10 cellular contexts compared by ENCODE assay signal in genomic region chr12:48970702-48971334, GRCh38. TPM values are rescaled to one million over a fixed set of nuclear protein-coding genes. Genes with fewer than 3 reads are reported as not detected.
A peak's percentile ranks its signal among the peaks of the same experiment; 100 is the strongest.
DNase-seq lines count a peak whose midpoint lies in the region; ATAC-seq, FAIRE-seq and TF ChIP-seq lines count a peak whose summit lies in the region.
"Had no signal": no experiment of that assay in that cellular context is flagged by ENCODE, and none has a peak within 500 bp of the region (broad histone marks: within the 10 kb centered on the region; RNA-seq: fewer than 3 reads in every experiment).

No MANE protein-coding gene starts in this region.

- POLR2A ChIA-PET in HEK293 (lab: Yijun Ruan, JAX) (interaction anchor here (0.6 to 1.5 kb wide), 5 partner anchors 12 to 160 kb away, joined by 3 to 11 read pairs (median 3); partner anchors contain the start of genes ARF3 and TUBA1B), GM12878 (lab: Charles Lee) (interaction anchor here (0.6 to 7.4 kb wide), 4 partner anchors 15 to 293 kb away, joined by 3 to 86 read pairs (median 3); partner anchors contain the start of gene ARF3)
- POLR2A ChIA-PET in naive thymus-derived CD8-positive, alpha-beta T cell (lab: Charles Lee) = interaction anchor here (1.2 to 4.5 kb wide), 2 partner anchors 9 to 57 kb away, joined by 5 to 21 read pairs; no protein-coding TSS in a partner anchor

- H3K27ac Mint-ChIP-seq in naive thymus-derived CD8-positive, alpha-beta T cell = peak overlapping the region in 4 of 10 donors; percentile 8 to 84 (median 50)

- no peaks in the 10 kb centered on the region for H3K79me2 ChIP-seq in GM12878 (ENCODE audit: control insufficient read depth, insufficient read depth, low read length)

- no peaks in the 10 kb centered on the region for H3K9me3 Mint-ChIP-seq in naive thymus-derived CD8-positive, alpha-beta T cell

- TF ChIP-seq POLR2A in GM12878 (IDR thresholded peaks at IDR 0.05; ENCODE audit: low read depth, low read length) = no peak

- SMC1A ChIA-PET in GM12878 (lab: Charles Lee; ENCODE audit: uncharacterized antibody, unreplicated experiment) = interaction anchor here (1.0 to 2.2 kb wide), 2 partner anchors 14 to 36 kb away, joined by 3 to 9 read pairs; no protein-coding TSS in a partner anchor

- peaks cover 19 to 30% of the 10 kb centered on the region in 2 experiments for H3K27me3 ChIP-seq in GM12878 (replicated peaks in 1 of 2; ENCODE audit: control insufficient read depth in 2 of 2, insufficient read depth in 2 of 2, low read length in 1 of 2)

- intact Hi-C loops in GM12878 (cut with micrococcal nuclease; ENCODE audit: unreplicated experiment) = no loop called here

- 47% methylated on average over 10 of the region's 10 CpGs for WGBS in GM12878 (ENCODE audit: insufficient coverage, insufficient replicate concordance, low lambda C conversion rate, missing lambda C conversion rate)

- no peak for TF ChIP-seq RAD21 in GM12878 (IDR thresholded peaks at IDR 0.05; ENCODE audit: insufficient read depth, low read depth, low read length)

- RAD21 ChIA-PET in GM12878 (lab: Charles Lee; ENCODE audit: unreplicated experiment) = interaction anchor here (1.1 to 4.3 kb wide), 4 partner anchors 8 to 18 kb away, joined by 3 to 35 read pairs (median 6); partner anchors contain the start of genes ARF3 and WNT1

- in situ Hi-C loops in GM12878 (cut with MboI) = no loop called here
- in situ Hi-C loops in GM13976 (cut with MboI; ENCODE audit: low sequenced_read_pairs, unreplicated experiment) = no loop called here

- H3K4me2 ChIP-seq in GM12878 (ENCODE audit: control insufficient read depth, insufficient read depth) = peak overlapping the region; percentile 63; the same call in 1 of the 2 replicates

- ATAC-seq in GM12878 (no peak), HG02610 (IDR thresholded peaks at IDR 0.05; ENCODE audit: unreplicated experiment) (no peak)
- no peak for ATAC-seq in naive thymus-derived CD8-positive, alpha-beta T cell

- H2AFZ ChIP-seq in GM12878 (ENCODE audit: control insufficient read depth, low read depth, low read length) = no peak overlapping the region

- H3K36me3 ChIP-seq in HEK293 (ENCODE audit: control insufficient read depth in 2 of 2, insufficient read depth in 1 of 2, low read length in 2 of 2) (no peaks in the 10 kb centered on the region), GM12878 (ENCODE audit: control insufficient read depth in 2 of 2, insufficient read depth in 2 of 2, low read length in 1 of 2) (no peaks in the 10 kb centered on the region)

- no peak for FAIRE-seq in GM12878 (lab: Jason Lieb, UNC)

- peaks cover 14 to 47% (median 41%) of the 10 kb centered on the region in 5 donors for H3K27me3 Mint-ChIP-seq in naive thymus-derived CD8-positive, alpha-beta T cell

- H3K4me1 ChIP-seq in HEK293 (ENCODE audit: control insufficient read depth, insufficient read depth, low read length) (peaks cover 9% of the 10 kb centered on the region), GM12878 (ENCODE audit: control insufficient read depth, insufficient read depth, low read length) (peaks cover 47% of the 10 kb centered on the region)

- H3K36me3 Mint-ChIP-seq in naive thymus-derived CD8-positive, alpha-beta T cell = no peaks in the 10 kb centered on the region

- no peak overlapping the region for H3K9ac ChIP-seq in GM12878 (ENCODE audit: control insufficient read depth, insufficient read depth, low read length)

- peaks cover 16 to 35% (median 30%) of the 10 kb centered on the region in 4 donors for H3K4me1 Mint-ChIP-seq in naive thymus-derived CD8-positive, alpha-beta T cell

- TF ChIP-seq CTCF in C4-2B (conservative IDR thresholded peaks at IDR 0.05) (no peak), HEK293 (tag by site-specific recombination; IDR thresholded peaks at IDR 0.05) (no peak), GM12878 (IDR thresholded peaks at IDR 0.05 in 2 of 3, conservative IDR thresholded peaks at IDR 0.05 in 1 of 3; ENCODE audit: control insufficient read depth in 2 of 3, extremely low read depth in 1 of 3, insufficient read depth in 1 of 3, low read depth in 3 of 3, low read length in 3 of 3) (no peak), GM13976 (IDR thresholded peaks at IDR 0.05; ENCODE audit: borderline replicate concordance, control extremely low read depth, extremely low read depth, insufficient read depth, missing control alignments) (no peak)

- peak overlapping the region; percentile 46 for H3K4me3 ChIP-seq in HEK293 (ENCODE audit: low read depth, low read length)
- H3K4me3 ChIP-seq in GM12878 = peak overlapping the region; percentile 40; the same call in 1 of the 2 replicates

- no peak for DNase-seq in GM12878 (ENCODE audit: low read depth, low spot score)
- no peak for DNase-seq in naive thymus-derived CD8-positive, alpha-beta T cell
- no peak for DNase-seq in GM13976 (ENCODE audit: low spot score)
- no peak for DNase-seq in NK-92 treated with Interleukin-12 subunit alpha and Interleukin-12 subunit beta, amount 100 ng/mL, for 24 hours (lab: John Stamatoyannopoulos, UW)
- DNase-seq in NCI-H1105 (lab: John Stamatoyannopoulos, UW) = no peak
- DNase-seq: NCI-H1436 had no signal

- TF ChIP-seq EP300 in GM12878 (IDR thresholded peaks at IDR 0.05; ENCODE audit: borderline replicate concordance in 1 of 2, control insufficient read depth in 1 of 2, low read depth in 2 of 2, low read length in 2 of 2) = no peak

- H4K20me1 ChIP-seq in GM12878 (ENCODE audit: control insufficient read depth, insufficient read depth) = no peaks in the 10 kb centered on the region

- peak overlapping the region; percentile 64 for H3K27ac ChIP-seq in C4-2B
- no peak overlapping the region; the same call in 1 of the 2 replicates for H3K27ac ChIP-seq in HEK293 (ENCODE audit: extremely low read depth, low read depth, low read length)
- H3K27ac ChIP-seq in GM12878 (ENCODE audit: control insufficient read depth, insufficient read depth) = no peak overlapping the region

- no TSS peak for BruUV-seq in GM12878 (replicated peaks; lab: Mats Ljungman, UMichigan)

- H3K9me3 ChIP-seq in HEK293 (ENCODE audit: control insufficient read depth, insufficient read depth, low read depth, low read length) (no peaks in the 10 kb centered on the region), GM12878 (replicated peaks; ENCODE audit: control insufficient read depth, insufficient read depth, low read length) (no peaks in the 10 kb centered on the region)

- CTCF ChIA-PET in HEK293 (lab: Yijun Ruan, JAX) = interaction anchor here (0.9 to 10.8 kb wide), 7 partner anchors 10 to 118 kb away, joined by 3 to 79 read pairs (median 4); partner anchors contain the start of gene ARF3
- CTCF ChIA-PET in GM12878 (lab: Yijun Ruan, JAX) = interaction anchor here (0.6 to 7.1 kb wide), 9 partner anchors 8 to 155 kb away, joined by 3 to 65 read pairs (median 4); no protein-coding TSS in a partner anchor

- peak overlapping the region; percentile 55 to 81 (median 65) for H3K4me3 Mint-ChIP-seq in naive thymus-derived CD8-positive, alpha-beta T cell

RNA-seq across cellular contexts. Expression of gene WNT10B, which starts 0.7 kb away (rescaled TPM):
- 2.5 and 2.8 TPM in 2 replicates for total RNA-seq in GM12878 (2013; cell fraction: nucleolus; rRNA removed)
- total RNA-seq in GM12878 (2014; rRNA removed) (0.27 and 0.45 TPM in 2 replicates), GM12878 (2014; rRNA removed; fragmentation: Illumina TruSeq; extraction: Trizol) (0.27 and 0.37 TPM in 2 replicates), GM12878 (2021) (0.61 and 0.95 TPM in 2 replicates)
- polyA plus RNA-seq in GM12878 (2011; ENCODE audit: low read depth) = not detected
- polyA plus RNA-seq in GM12878 (2011; rRNA removed) (1.1 and 1.5 TPM in 2 replicates), GM12878 (2014; fragmentation: Illumina TruSeq; extraction: Trizol) (0.16 and 0.22 TPM in 2 replicates), GM12878 (2014; fragmentation: Nextera tagmentation; extraction: Ambion mirVana) (under 1 TPM; 0.09 to 0.10 TPM), GM12878 (2014; rRNA removed) (0.70 and 0.73 TPM in 2 replicates), GM12878 (2016; fragmentation: Nextera tagmentation; extraction: Ambion mirVana) (under 1 TPM; 0.21 to 0.46 TPM)
- polyA plus RNA-seq in GM12878 (2011; cell fraction: cytosol; rRNA removed) = 1.5 and 1.9 TPM in 2 replicates
- polyA plus RNA-seq in GM12878 (2011; cell fraction: nucleus; rRNA removed) = 3.3 and 5.2 TPM in 2 replicates
- 0.10 and 0.19 TPM in 2 replicates for polyA plus RNA-seq in GM12878 (2012)
- 0.66 and 0.98 TPM in 2 replicates for polyA minus RNA-seq in GM12878 (2011; rRNA and poly(A)+ RNA removed)
- polyA minus RNA-seq in GM12878 (2011; cell fraction: cytosol; rRNA and poly(A)+ RNA removed) = 1.3 TPM in 1 of 2 replicates, not detected in the other
- 1.6 and 1.8 TPM in 2 replicates for polyA minus RNA-seq in GM12878 (2011; cell fraction: nucleus; rRNA and poly(A)+ RNA removed)
- total RNA-seq in naive thymus-derived CD8-positive, alpha-beta T cell = 1 to 10 TPM; 3.0 to 3.3 TPM
- under 1 TPM in 1 of 3 donors, not detected in 2; 0.29 TPM for polyA plus RNA-seq in naive thymus-derived CD8-positive, alpha-beta T cell
- polyA plus RNA-seq: aorta had no signal

RNA-seq across cellular contexts. Expression of gene WNT1, which starts 7.3 kb away (rescaled TPM):
- not detected in 2 replicates for total RNA-seq in GM12878 (2013; cell fraction: nucleolus; rRNA removed)
- not detected in 2 replicates for total RNA-seq in GM12878 (2014; rRNA removed)
- total RNA-seq in GM12878 (2014; rRNA removed; fragmentation: Illumina TruSeq; extraction: Trizol) = not detected in 2 replicates
- total RNA-seq in GM12878 (2021) = not detected in 2 replicates
- polyA plus RNA-seq in GM12878 (2011; ENCODE audit: low read depth) = not detected
- not detected in 2 replicates for polyA plus RNA-seq in GM12878 (2011; rRNA removed)
- polyA plus RNA-seq in GM12878 (2011; cell fraction: cytosol; rRNA removed) = 0.13 TPM in 1 of 2 replicates, not detected in the other
- 0.12 and 0.37 TPM in 2 replicates for polyA plus RNA-seq in GM12878 (2011; cell fraction: nucleus; rRNA removed)
- not detected in 2 replicates for polyA plus RNA-seq in GM12878 (2012)
- polyA plus RNA-seq in GM12878 (2014; fragmentation: Illumina TruSeq; extraction: Trizol) = not detected in 2 replicates
- not detected for polyA plus RNA-seq in GM12878 (2014; fragmentation: Nextera tagmentation; extraction: Ambion mirVana)
- polyA plus RNA-seq in GM12878 (2014; rRNA removed) = not detected in 2 replicates
- not detected for polyA plus RNA-seq in GM12878 (2016; fragmentation: Nextera tagmentation; extraction: Ambion mirVana)
- not detected in 2 replicates for polyA minus RNA-seq in GM12878 (2011; rRNA and poly(A)+ RNA removed)
- polyA minus RNA-seq in GM12878 (2011; cell fraction: cytosol; rRNA and poly(A)+ RNA removed) = not detected in 2 replicates
- polyA minus RNA-seq in GM12878 (2011; cell fraction: nucleus; rRNA and poly(A)+ RNA removed) = not detected in 2 replicates
- under 1 TPM; 0.33 to 0.52 TPM for total RNA-seq in naive thymus-derived CD8-positive, alpha-beta T cell
- polyA plus RNA-seq in naive thymus-derived CD8-positive, alpha-beta T cell = 1 to 10 TPM in 1 of 3 donors, under 1 TPM in 2; 0.23 to 1.2 (median 0.49) TPM
- total RNA-seq: aorta had no signal
- polyA plus RNA-seq: aorta had no signal

RNA-seq across cellular contexts. Expression of gene ARF3, which starts 13.5 kb away (rescaled TPM):
- 43.5 and 44.5 TPM in 2 replicates for total RNA-seq in GM12878 (2013; cell fraction: nucleolus; rRNA removed)
- total RNA-seq in GM12878 (2014; rRNA removed) (59.2 and 60.3 TPM in 2 replicates), GM12878 (2014; rRNA removed; fragmentation: Illumina TruSeq; extraction: Trizol) (50.3 and 50.4 TPM in 2 replicates), GM12878 (2021) (163 and 169 TPM in 2 replicates)
- polyA plus RNA-seq in GM12878 (2011; ENCODE audit: low read depth) = 52.8 TPM
- polyA plus RNA-seq in GM12878 (2011; rRNA removed) (222 and 263 TPM in 2 replicates), GM12878 (2014; fragmentation: Illumina TruSeq; extraction: Trizol) (93.4 and 95.4 TPM in 2 replicates), GM12878 (2014; fragmentation: Nextera tagmentation; extraction: Ambion mirVana) (10 to 100 TPM in 1 of 2 experiments, 1 to 10 TPM in 1; 8.7 to 13.2 TPM), GM12878 (2014; rRNA removed) (85.6 and 94.5 TPM in 2 replicates), GM12878 (2016; fragmentation: Nextera tagmentation; extraction: Ambion mirVana) (10 to 100 TPM; 67.2 to 81.5 TPM)
- 280 and 304 TPM in 2 replicates for polyA plus RNA-seq in GM12878 (2011; cell fraction: cytosol; rRNA removed)
- polyA plus RNA-seq in GM12878 (2011; cell fraction: nucleus; rRNA removed) = 114 and 134 TPM in 2 replicates
- polyA plus RNA-seq in GM12878 (2012) = 81.3 and 83.4 TPM in 2 replicates
- 138 and 178 TPM in 2 replicates for polyA minus RNA-seq in GM12878 (2011; rRNA and poly(A)+ RNA removed)
- 35.9 and 43.8 TPM in 2 replicates for polyA minus RNA-seq in GM12878 (2011; cell fraction: cytosol; rRNA and poly(A)+ RNA removed)
- polyA minus RNA-seq in GM12878 (2011; cell fraction: nucleus; rRNA and poly(A)+ RNA removed) = 16.8 and 38.7 TPM in 2 replicates
- 10 to 100 TPM; 55.3 to 57.3 TPM for total RNA-seq in naive thymus-derived CD8-positive, alpha-beta T cell
- 10 to 100 TPM; 19.5 to 24.4 (median 21.8) TPM for polyA plus RNA-seq in naive thymus-derived CD8-positive, alpha-beta T cell

RNA-seq across cellular contexts. Expression of gene DDN, which starts 28.4 kb away (rescaled TPM):
- total RNA-seq in GM12878 (2013; cell fraction: nucleolus; rRNA removed) = 3.6 and 4.6 TPM in 2 replicates
- total RNA-seq in GM12878 (2014; rRNA removed) (9.6 and 11.4 TPM in 2 replicates), GM12878 (2014; rRNA removed; fragmentation: Illumina TruSeq; extraction: Trizol) (5.1 and 5.5 TPM in 2 replicates), GM12878 (2021) (11.5 and 13.4 TPM in 2 replicates)
- polyA plus RNA-seq in GM12878 (2011; ENCODE audit: low read depth) = 1.5 TPM
- polyA plus RNA-seq in GM12878 (2011; rRNA removed) (1.5 and 2.0 TPM in 2 replicates), GM12878 (2014; fragmentation: Illumina TruSeq; extraction: Trizol) (3.0 and 6.1 TPM in 2 replicates), GM12878 (2014; fragmentation: Nextera tagmentation; extraction: Ambion mirVana) (under 1 TPM; 0.10 to 0.22 TPM), GM12878 (2014; rRNA removed) (7.4 and 10.1 TPM in 2 replicates), GM12878 (2016; fragmentation: Nextera tagmentation; extraction: Ambion mirVana) (1 to 10 TPM in 1 of 2 experiments, under 1 TPM in 1; 0.70 to 1.0 TPM)
- polyA plus RNA-seq in GM12878 (2011; cell fraction: cytosol; rRNA removed) = 2.1 and 2.6 TPM in 2 replicates
- polyA plus RNA-seq in GM12878 (2011; cell fraction: nucleus; rRNA removed) = 4.1 and 5.1 TPM in 2 replicates
- polyA plus RNA-seq in GM12878 (2012) = 2.3 and 2.7 TPM in 2 replicates
- polyA minus RNA-seq in GM12878 (2011; rRNA and poly(A)+ RNA removed) = 1.5 and 2.7 TPM in 2 replicates
- 1.3 and 1.5 TPM in 2 replicates for polyA minus RNA-seq in GM12878 (2011; cell fraction: cytosol; rRNA and poly(A)+ RNA removed)
- 1.7 and 2.6 TPM in 2 replicates for polyA minus RNA-seq in GM12878 (2011; cell fraction: nucleus; rRNA and poly(A)+ RNA removed)
- total RNA-seq in naive thymus-derived CD8-positive, alpha-beta T cell = under 1 TPM; 0.14 to 0.18 TPM
- polyA plus RNA-seq in naive thymus-derived CD8-positive, alpha-beta T cell = not detected

RNA-seq across cellular contexts. Expression of gene FKBP11, which starts 45.5 kb away (rescaled TPM):
- total RNA-seq in GM12878 (2013; cell fraction: nucleolus; rRNA removed) = 29.3 and 32.5 TPM in 2 replicates
- total RNA-seq in GM12878 (2014; rRNA removed) = 29.5 and 34.8 TPM in 2 replicates
- total RNA-seq in GM12878 (2014; rRNA removed; fragmentation: Illumina TruSeq; extraction: Trizol) = 40.6 and 43.1 TPM in 2 replicates
- total RNA-seq in GM12878 (2021) = 58.2 and 59.4 TPM in 2 replicates
- 47.4 TPM for polyA plus RNA-seq in GM12878 (2011; ENCODE audit: low read depth)
- polyA plus RNA-seq in GM12878 (2011; rRNA removed) = 16.5 and 25.0 TPM in 2 replicates
- polyA plus RNA-seq in GM12878 (2011; cell fraction: cytosol; rRNA removed) = 25.5 and 28.3 TPM in 2 replicates
- polyA plus RNA-seq in GM12878 (2011; cell fraction: nucleus; rRNA removed) = 31.3 and 38.7 TPM in 2 replicates
- 73.3 and 77.9 TPM in 2 replicates for polyA plus RNA-seq in GM12878 (2012)
- 47.3 and 56.3 TPM in 2 replicates for polyA plus RNA-seq in GM12878 (2014; fragmentation: Illumina TruSeq; extraction: Trizol)
- 10 to 100 TPM; 55.2 to 83.4 TPM for polyA plus RNA-seq in GM12878 (2014; fragmentation: Nextera tagmentation; extraction: Ambion mirVana)
- 56.8 and 67.1 TPM in 2 replicates for polyA plus RNA-seq in GM12878 (2014; rRNA removed)
- polyA plus RNA-seq in GM12878 (2016; fragmentation: Nextera tagmentation; extraction: Ambion mirVana) = 100 to 1,000 TPM; 133 to 135 TPM
- polyA minus RNA-seq in GM12878 (2011; rRNA and poly(A)+ RNA removed) = 16.8 and 17.3 TPM in 2 replicates
- polyA minus RNA-seq in GM12878 (2011; cell fraction: cytosol; rRNA and poly(A)+ RNA removed) = 6.3 and 9.6 TPM in 2 replicates
- 9.2 and 15.6 TPM in 2 replicates for polyA minus RNA-seq in GM12878 (2011; cell fraction: nucleus; rRNA and poly(A)+ RNA removed)
- 10 to 100 TPM; 49.2 to 49.3 TPM for total RNA-seq in naive thymus-derived CD8-positive, alpha-beta T cell
- polyA plus RNA-seq in naive thymus-derived CD8-positive, alpha-beta T cell = 100 to 1,000 TPM; 127 to 151 (median 131) TPM
